Comparison of ENCODE assay signal across 26 cellular contexts in the genomic region with DNA sequence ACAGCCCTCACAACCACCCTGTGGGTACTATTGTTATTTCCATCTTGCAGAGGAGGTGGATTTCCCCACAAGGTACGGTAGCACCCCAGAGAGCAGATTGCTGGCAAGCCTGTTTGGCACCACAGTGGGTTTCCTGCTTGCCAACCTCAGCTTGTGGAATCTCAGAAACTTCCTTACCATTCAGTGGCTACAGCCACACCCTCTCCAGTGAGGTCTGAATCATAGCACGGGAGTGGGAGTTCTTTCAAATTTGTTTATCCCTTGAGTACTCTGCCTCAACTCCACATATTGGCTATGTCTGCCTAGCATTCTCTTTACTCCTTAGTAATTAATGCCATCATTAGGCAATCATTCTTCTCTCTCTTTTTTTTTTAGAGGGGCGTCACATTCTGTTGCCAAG.
DNase-seq lines count a peak whose midpoint lies in the region; ATAC-seq, FAIRE-seq and TF ChIP-seq lines count a peak whose summit lies in the region.
"Had no signal": no experiment of that assay in that cellular context is flagged by ENCODE, and none has a peak within 500 bp of the region (broad histone marks: within the 10 kb centered on the region; RNA-seq: fewer than 3 reads in every experiment).

No MANE protein-coding gene starts in this region.

- WGBS in heart right ventricle, 2 donors = 69 to 75% methylated on average over 3 of the region's 3 CpGs
- WGBS in hepatocyte (ENCODE audit: low lambda C conversion rate, missing lambda C conversion rate) = 76% methylated on average over 3 of the region's 3 CpGs

- H3K9me3 ChIP-seq in right atrium auricular region (peaks cover 0 to 5% of the 10 kb centered on the region in 2 donors), heart right ventricle (peaks cover 0 to 16% (median 0%) of the 10 kb centered on the region in 11 donors), hepatocyte (ENCODE audit: low read depth) (no peaks in the 10 kb centered on the region)
- peaks cover 10% of the 10 kb centered on the region for H3K9me3 ChIP-seq in CD4-positive, alpha-beta T cell (ENCODE audit: control insufficient read depth, low read length)
- H3K9me3 ChIP-seq: neutrophil, transverse colon had no signal

- no peaks in the 10 kb centered on the region for H3K79me2 ChIP-seq in hepatocyte

- H3K4me3 ChIP-seq in right atrium auricular region (no peak overlapping the region), heart right ventricle (no peak overlapping the region), astrocyte of the spinal cord (ENCODE audit: low read depth, low read length) (no peak overlapping the region), hepatocyte (no peak overlapping the region)
- H3K4me3 ChIP-seq: mucosa of descending colon, SJSA1, transverse colon had no signal

- no peak overlapping the region for H3K27ac Mint-ChIP-seq in CD4-positive, alpha-beta T cell
- H3K27ac Mint-ChIP-seq: activated B cell treated with CpG ODN at 0.5 μM for 24 hours; activated CD8-positive, alpha-beta T cell treated with anti-CD3 and anti-CD28 coated beads, Interleukin-2, amount 10 ng/mL, durations not matched to agents 7 days and 5 days; activated naive CD8-positive, alpha-beta T cell treated with anti-CD3 and anti-CD28 coated beads, Interleukin-2, amount 10 ng/mL, durations not matched to agents 7 days and 5 days; stimulated activated naive B cell treated with anti-CD40 and anti-IgM and Interleukin-4, amounts not matched to agents 10 μg/mL and 1 μg/mL and 100 μg/mL, for 72 hours had no signal

- no peaks in the 10 kb centered on the region for H3K9me3 Mint-ChIP-seq in CD4-positive, alpha-beta T cell
- H3K9me3 Mint-ChIP-seq: activated naive CD8-positive, alpha-beta T cell treated with anti-CD3 and anti-CD28 coated beads, Interleukin-2, amount 10 ng/mL, durations not matched to agents 7 days and 5 days; central memory CD8-positive, alpha-beta T cell had no signal

- H2AFZ ChIP-seq in hepatocyte = no peak overlapping the region

- H3K27ac ChIP-seq in right atrium auricular region = no peak overlapping the region
- H3K27ac ChIP-seq in heart right ventricle = no peak overlapping the region
- no peak overlapping the region for H3K27ac ChIP-seq in hepatocyte
- H3K27ac ChIP-seq in CD4-positive, alpha-beta T cell (ENCODE audit: low read depth, low read length) = no peak overlapping the region
- H3K27ac ChIP-seq: KMS-11, neutrophil, SJSA1, transverse colon had no signal

- no peak for ATAC-seq in heart right ventricle
- ATAC-seq in GM18909 (IDR thresholded peaks at IDR 0.05; ENCODE audit: poor library complexity, unreplicated experiment) = no peak
- no peak for ATAC-seq in CD4-positive, alpha-beta T cell (ENCODE audit: poor library complexity)
- ATAC-seq: activated CD8-positive, alpha-beta T cell treated with anti-CD3 and anti-CD28 coated beads, Interleukin-2, amount 10 ng/mL, durations not matched to agents 7 days and 5 days; mucosa of descending colon; right cardiac atrium; stimulated activated naive B cell treated with anti-CD40 and anti-IgM and Interleukin-4, amounts not matched to agents 10 μg/mL and 1 μg/mL and 100 μg/mL, for 72 hours had no signal

- DNase-seq in right atrium auricular region (ENCODE audit: low spot score) = peak; percentile 21
- DNase-seq in heart right ventricle = no peak
- peak; percentile 29 for DNase-seq in astrocyte of the spinal cord (ENCODE audit: low read depth, low spot score)
- peak; percentile 1 for DNase-seq in hepatocyte (ENCODE audit: low spot score)
- DNase-seq in urothelium cell line (ENCODE audit: low spot score) = peak; percentile 38
- no peak for DNase-seq in COR-L47 (lab: John Stamatoyannopoulos, UW)
- DNase-seq in CD4-positive, alpha-beta T cell = no peak
- DNase-seq: activated B cell treated with CpG ODN at 0.5 μM for 24 hours; activated CD8-positive, alpha-beta T cell treated with anti-CD3 and anti-CD28 coated beads, Interleukin-2, amount 10 ng/mL, durations not matched to agents 7 days and 5 days; activated naive CD8-positive, alpha-beta T cell treated with anti-CD3 and anti-CD28 coated beads, Interleukin-2, amount 10 ng/mL, durations not matched to agents 7 days and 5 days; effector CD8-positive, alpha-beta T cell; foreskin melanocyte; left cardiac atrium; mucosa of descending colon; NCI-H69; OCI-M1; right cardiac atrium; stimulated activated naive B cell treated with anti-CD40 and anti-IgM and Interleukin-4, amounts not matched to agents 10 μg/mL and 1 μg/mL and 100 μg/mL, for 72 hours; transverse colon had no signal

- POLR2A ChIA-PET in CD4-positive, alpha-beta T cell (lab: Charles Lee) = no interaction called here

- H3K9me2 ChIP-seq in hepatocyte (replicated peaks; ENCODE audit: insufficient read depth) = no peaks in the 10 kb centered on the region

- peaks cover 19% of the 10 kb centered on the region for H3K27me3 Mint-ChIP-seq in CD4-positive, alpha-beta T cell
- H3K27me3 Mint-ChIP-seq: activated B cell treated with CpG ODN at 0.5 μM for 24 hours had no signal

- no peaks in the 10 kb centered on the region for H3K4me1 ChIP-seq in right atrium auricular region
- H3K4me1 ChIP-seq in heart right ventricle = peaks cover 0 to 9% (median 0%) of the 10 kb centered on the region in 9 donors
- H3K4me1 ChIP-seq in hepatocyte (ENCODE audit: insufficient read depth) = no peaks in the 10 kb centered on the region
- H3K4me1 ChIP-seq: SJSA1, transverse colon had no signal

- no peak for FAIRE-seq in urothelium cell line (lab: Jason Lieb, UNC)
- FAIRE-seq: A204.1, GM18507 had no signal

- H3K36me3 ChIP-seq in right atrium auricular region (no peaks in the 10 kb centered on the region), heart right ventricle (no peaks in the 10 kb centered on the region), hepatocyte (replicated peaks; ENCODE audit: insufficient read depth, low read depth) (no peaks in the 10 kb centered on the region)
- H3K36me3 ChIP-seq: neutrophil, SJSA1, transverse colon had no signal

- TF ChIP-seq CTCF in right atrium auricular region (IDR thresholded peaks at IDR 0.05) (no peak), heart right ventricle (IDR thresholded peaks at IDR 0.05) (no peak), astrocyte of the spinal cord (IDR thresholded peaks at IDR 0.05; ENCODE audit: low read depth, low read length) (no peak), hepatocyte (IDR thresholded peaks at IDR 0.05; ENCODE audit: poor library complexity) (no peak)
- TF ChIP-seq CTCF in CD4-positive, alpha-beta T cell (IDR thresholded peaks at IDR 0.05) = no peak

- H3K4me1 Mint-ChIP-seq in CD4-positive, alpha-beta T cell (ENCODE audit: low read depth) = no peaks in the 10 kb centered on the region
- H3K4me1 Mint-ChIP-seq: activated B cell treated with CpG ODN at 0.5 μM for 24 hours; activated naive CD8-positive, alpha-beta T cell treated with anti-CD3 and anti-CD28 coated beads, Interleukin-2, amount 10 ng/mL, durations not matched to agents 7 days and 5 days; central memory CD8-positive, alpha-beta T cell; stimulated activated naive B cell treated with anti-CD40 and anti-IgM and Interleukin-4, amounts not matched to agents 10 μg/mL and 1 μg/mL and 100 μg/mL, for 72 hours had no signal

- H3K4me2 ChIP-seq in hepatocyte = no peak overlapping the region
- H3K4me2 ChIP-seq: KMS-11 had no signal

- in situ Hi-C loops in astrocyte of the spinal cord (cut with HindIII; ENCODE audit: low sequenced_read_pairs) = loop anchor here (25.0 kb wide), 1 partner anchor 161 kb away; a partner anchor contains a TSS

- H3K27me3 ChIP-seq in right atrium auricular region (no peaks in the 10 kb centered on the region), heart right ventricle (peaks cover 0 to 12% (median 0%) of the 10 kb centered on the region in 7 donors), hepatocyte (no peaks in the 10 kb centered on the region)
- no peaks in the 10 kb centered on the region for H3K27me3 ChIP-seq in CD4-positive, alpha-beta T cell (ENCODE audit: control insufficient read depth, insufficient read depth, low read length)
- H3K27me3 ChIP-seq: neutrophil, SJSA1 had no signal

- H4K20me1 ChIP-seq in hepatocyte (ENCODE audit: insufficient read depth, poor library complexity, severe bottlenecking) = no peaks in the 10 kb centered on the region

- no peak overlapping the region for H3K4me3 Mint-ChIP-seq in CD4-positive, alpha-beta T cell
- H3K4me3 Mint-ChIP-seq: activated B cell treated with CpG ODN at 0.5 μM for 24 hours; activated CD8-positive, alpha-beta T cell treated with anti-CD3 and anti-CD28 coated beads, Interleukin-2, amount 10 ng/mL, durations not matched to agents 7 days and 5 days; activated naive CD8-positive, alpha-beta T cell treated with anti-CD3 and anti-CD28 coated beads, Interleukin-2, amount 10 ng/mL, durations not matched to agents 7 days and 5 days; central memory CD8-positive, alpha-beta T cell; stimulated activated naive B cell treated with anti-CD40 and anti-IgM and Interleukin-4, amounts not matched to agents 10 μg/mL and 1 μg/mL and 100 μg/mL, for 72 hours had no signal

- intact Hi-C loops in heart right ventricle (cut with DNase I) = no loop called here
- intact Hi-C loops in CD4-positive, alpha-beta T cell (cut with DNase I, micrococcal nuclease) = no loop called here

- H3K36me3 Mint-ChIP-seq in CD4-positive, alpha-beta T cell (ENCODE audit: low read depth) = no peaks in the 10 kb centered on the region
- H3K36me3 Mint-ChIP-seq: activated naive CD8-positive, alpha-beta T cell treated with anti-CD3 and anti-CD28 coated beads, Interleukin-2, amount 10 ng/mL, durations not matched to agents 7 days and 5 days; stimulated activated naive B cell treated with anti-CD40 and anti-IgM and Interleukin-4, amounts not matched to agents 10 μg/mL and 1 μg/mL and 100 μg/mL, for 72 hours had no signal

- CTCF ChIA-PET in CD4-positive, alpha-beta T cell (lab: Charles Lee) = no interaction called here

Comparison
In these comparisons a context has a peak if more than half of its experiments do, and no peak if none do; other contexts are left out.
1. DNase-seq: peak in right atrium auricular region (single experiment), astrocyte of the spinal cord (single experiment), hepatocyte (single experiment) and urothelium cell line (single experiment); none in heart right ventricle (0 of 2), COR-L47 (single experiment) and CD4-positive, alpha-beta T cell (0 of 10).